1 cellular context compared by ENCODE assay signal in the genomic region with DNA sequence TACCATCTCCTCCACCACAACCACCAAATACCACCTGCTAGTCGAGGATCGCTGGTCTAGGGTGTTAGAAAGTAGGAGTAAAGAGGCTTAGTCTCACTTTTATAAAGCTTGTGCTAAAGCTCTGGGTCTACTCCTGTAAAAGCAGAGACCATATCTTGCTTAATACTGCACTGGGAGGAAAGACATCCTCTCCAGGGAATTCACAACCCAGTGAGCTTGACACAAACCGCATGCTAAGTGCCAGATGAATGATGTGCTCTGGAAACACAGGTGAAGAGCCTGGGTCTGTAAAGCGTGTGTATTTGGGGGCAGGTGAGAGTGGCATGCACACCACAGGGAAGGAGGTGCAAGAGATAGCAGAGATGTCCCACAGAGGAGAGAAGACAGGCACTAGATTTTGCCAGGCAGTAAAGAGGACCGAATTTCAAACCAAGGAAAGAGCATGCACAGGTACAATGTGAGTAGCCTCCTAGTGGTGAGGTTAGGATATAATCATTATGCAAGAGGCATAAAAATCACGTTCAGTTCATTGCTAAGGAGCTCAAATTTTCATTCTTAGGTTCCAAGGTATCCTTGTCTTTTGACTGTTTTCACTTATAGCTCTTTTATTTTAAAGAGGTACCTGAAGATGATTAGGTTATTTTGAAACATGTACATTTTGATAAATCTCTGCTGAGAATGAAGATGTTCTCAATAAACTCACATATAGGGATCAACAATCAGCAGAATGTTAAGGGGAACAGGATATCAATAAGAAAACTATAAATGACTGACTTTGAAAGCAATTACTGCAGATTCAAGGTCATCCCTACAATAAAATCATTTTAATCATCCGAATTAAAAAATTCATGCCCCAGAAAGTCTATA.
TF ChIP-seq lines count a peak whose summit lies in the region.

No MANE protein-coding gene starts in this region.

TF ChIP-seq in HCT116, 20 proteins besides CTCF, POLR2A, EP300 and RAD21:
- TF ChIP-seq ZNF274 (IDR thresholded peaks at IDR 0.05; ENCODE audit: low read depth, low read length) (no peak), TCF7L2 (IDR thresholded peaks at IDR 0.05; ENCODE audit: borderline replicate concordance, extremely low read depth, insufficient read depth, insufficient read length) (no peak), SRF (IDR thresholded peaks at IDR 0.05; ENCODE audit: low read depth) (no peak), JUND (IDR thresholded peaks at IDR 0.05) (no peak), ZFX (IDR thresholded peaks at IDR 0.05) (no peak), FOSL1 (IDR thresholded peaks at IDR 0.05; ENCODE audit: low read depth) (no peak), ELF1 (IDR thresholded peaks at IDR 0.05; ENCODE audit: borderline replicate concordance, low read depth) (no peak), MAX (IDR thresholded peaks at IDR 0.05) (no peak), EZH2phosphoT487 (IDR thresholded peaks at IDR 0.05; ENCODE audit: borderline replicate concordance) (no peak), POLR2AphosphoS5 (IDR thresholded peaks at IDR 0.05; ENCODE audit: low read depth, low read length) (no peak), SIN3A (IDR thresholded peaks at IDR 0.05; ENCODE audit: low read depth) (no peak), CEBPB (IDR thresholded peaks at IDR 0.05; ENCODE audit: low read depth) (no peak), YY1 (IDR thresholded peaks at IDR 0.05; ENCODE audit: extremely low read depth, insufficient replicate concordance, low read depth, low read length) (no peak)
- TF ChIP-seq, protein P1, sequence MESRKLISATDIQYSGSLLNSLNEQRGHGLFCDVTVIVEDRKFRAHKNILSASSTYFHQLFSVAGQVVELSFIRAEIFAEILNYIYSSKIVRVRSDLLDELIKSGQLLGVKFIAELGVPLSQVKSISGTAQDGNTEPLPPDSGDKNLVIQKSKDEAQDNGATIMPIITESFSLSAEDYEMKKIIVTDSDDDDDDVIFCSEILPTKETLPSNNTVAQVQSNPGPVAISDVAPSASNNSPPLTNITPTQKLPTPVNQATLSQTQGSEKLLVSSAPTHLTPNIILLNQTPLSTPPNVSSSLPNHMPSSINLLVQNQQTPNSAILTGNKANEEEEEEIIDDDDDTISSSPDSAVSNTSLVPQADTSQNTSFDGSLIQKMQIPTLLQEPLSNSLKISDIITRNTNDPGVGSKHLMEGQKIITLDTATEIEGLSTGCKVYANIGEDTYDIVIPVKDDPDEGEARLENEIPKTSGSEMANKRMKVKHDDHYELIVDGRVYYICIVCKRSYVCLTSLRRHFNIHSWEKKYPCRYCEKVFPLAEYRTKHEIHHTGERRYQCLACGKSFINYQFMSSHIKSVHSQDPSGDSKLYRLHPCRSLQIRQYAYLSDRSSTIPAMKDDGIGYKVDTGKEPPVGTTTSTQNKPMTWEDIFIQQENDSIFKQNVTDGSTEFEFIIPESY (IDR thresholded peaks at IDR 0.05; ENCODE audit: extremely low read depth, insufficient replicate concordance, low read length): no peak
